In the genomic region with DNA sequence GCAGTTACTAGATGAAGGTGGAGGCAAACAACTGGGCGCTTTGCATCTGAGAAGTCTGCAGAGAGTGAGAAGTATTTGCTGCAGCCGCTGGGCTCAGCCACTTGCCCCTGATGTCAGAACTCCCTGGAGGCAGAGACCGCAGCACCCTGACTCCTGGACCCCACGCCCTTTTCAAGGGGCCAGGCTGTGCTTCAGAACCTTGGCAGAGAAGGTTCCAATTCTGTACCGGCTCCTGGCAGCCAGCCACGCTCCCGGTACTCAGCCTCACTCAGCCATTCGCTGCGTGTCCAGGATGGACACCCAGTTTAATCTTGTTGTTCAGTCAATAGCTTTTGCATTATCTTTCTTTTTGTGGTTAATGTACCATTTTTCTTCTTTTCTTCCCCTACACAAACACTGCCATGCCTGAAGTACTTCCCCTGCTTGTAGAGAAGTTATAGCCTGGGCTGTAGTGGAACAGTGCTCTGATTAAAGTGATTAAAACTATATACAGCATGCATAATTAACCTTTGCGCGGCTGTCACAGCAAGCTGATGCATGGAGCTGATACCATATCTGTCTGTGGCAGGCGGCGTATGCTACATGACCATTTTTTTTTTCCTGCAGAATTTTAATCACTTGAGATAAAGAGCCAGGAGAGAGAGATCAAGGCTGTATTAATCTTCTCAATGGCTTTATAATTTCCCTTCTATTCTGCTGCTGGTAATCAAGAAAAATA, we compare ENCODE assay signal across 23 cellular contexts.
A peak's percentile ranks its signal among the peaks of the same experiment; 100 is the strongest.
DNase-seq lines count a peak whose midpoint lies in the region; ATAC-seq and TF ChIP-seq lines count a peak whose summit lies in the region.
"Had no signal": no experiment of that assay in that cellular context is flagged by ENCODE, and none has a peak within 500 bp of the region (broad histone marks: within the 10 kb centered on the region; RNA-seq: fewer than 3 reads in every experiment).

No MANE protein-coding gene starts in this region.

- no peak overlapping the region for H3K27ac ChIP-seq in left lung
- H3K27ac ChIP-seq: lower lobe of right lung, right lobe of liver, SJSA1, tibial artery had no signal

- DNase-seq in DMS79 treated with DMSO at 0.1 percent for 48 hours (lab: John Stamatoyannopoulos, UW) = peak; percentile 88
- peak; percentile 21 for DNase-seq in NCI-H1694 treated with DMSO at 0.1 percent for 48 hours (lab: John Stamatoyannopoulos, UW)
- peak; percentile 38 for DNase-seq in NCI-H748 treated with DMSO at 0.1 percent for 48 hours (lab: John Stamatoyannopoulos, UW)
- DNase-seq in left lung = no peak
- no peak for DNase-seq in 8988T
- DNase-seq in activated CD8-positive, alpha-beta memory T cell treated with anti-CD3 and anti-CD28 coated beads, Interleukin-2, amount 50 U/mL, for 48 hours = no peak
- no peak for DNase-seq in GM19238 (ENCODE audit: insufficient read length, low spot score)
- DNase-seq: activated T-cell treated with anti-CD3 and anti-CD28 coated beads, Interleukin-2, amount 50 U/mL, for 72 hours; CD4-positive, alpha-beta memory T cell; EL; endodermal cell; Karpas-422; lower lobe of right lung; NCI-H1436; NCI-H774; occipital lobe; PC-3; right lobe of liver; stimulated activated naive CD4-positive, alpha-beta T cell treated with Interleukin-2 at 50 U/mL for 16 hours; tibial artery had no signal

- H3K9me3 ChIP-seq in left lung = no peaks in the 10 kb centered on the region
- H3K9me3 ChIP-seq: lower lobe of right lung, right lobe of liver, SJSA1, tibial artery had no signal

- no peaks in the 10 kb centered on the region for H3K36me3 ChIP-seq in left lung
- H3K36me3 ChIP-seq: lower lobe of right lung, right lobe of liver, SJSA1, tibial artery had no signal

- H3K27me3 ChIP-seq in left lung = no peaks in the 10 kb centered on the region
- H3K27me3 ChIP-seq: right lobe of liver, SJSA1, tibial artery had no signal

- peak; percentile 44 for ATAC-seq in left lung
- no peak for ATAC-seq in GM21526 (IDR thresholded peaks at IDR 0.05; ENCODE audit: low FRiP score, unreplicated experiment)
- ATAC-seq: activated T-cell treated with anti-CD3 and anti-CD28 coated beads, Interleukin-2, amount 50 U/mL, for 72 hours; GM23338; PC-3; right lobe of liver had no signal

- intact Hi-C loops in left lung (cut with DNase I) = no loop called here

- H3K4me1 ChIP-seq in left lung = peaks cover 0 to 8% of the 10 kb centered on the region in 2 donors
- H3K4me1 ChIP-seq: lower lobe of right lung, right lobe of liver, SJSA1, tibial artery had no signal

- H3K4me3 ChIP-seq in left lung = no peak overlapping the region
- H3K4me3 ChIP-seq: GM23338, lower lobe of right lung, right lobe of liver, SJSA1, tibial artery had no signal

- TF ChIP-seq CTCF in left lung (IDR thresholded peaks at IDR 0.05) = no peak

Comparison
In these comparisons a context has a peak if more than half of its experiments do, and no peak if none do; other contexts are left out.
1. DNase-seq: peak in DMS79 treated with DMSO at 0.1 percent for 48 hours (single experiment), NCI-H1694 treated with DMSO at 0.1 percent for 48 hours (single experiment) and NCI-H748 treated with DMSO at 0.1 percent for 48 hours (single experiment); none in left lung (0 of 2), 8988T (single experiment), activated CD8-positive, alpha-beta memory T cell treated with anti-CD3 and anti-CD28 coated beads, Interleukin-2, amount 50 U/mL, for 48 hours (single experiment) and GM19238 (single experiment).